ENCODE assay signal across 23 cellular contexts in genomic region chr7:30113144-30113543, GRCh38. TPM values are rescaled to one million over a fixed set of nuclear protein-coding genes. Genes with fewer than 3 reads are reported as not detected.
DNase-seq lines count a peak whose midpoint lies in the region; ATAC-seq, FAIRE-seq and TF ChIP-seq lines count a peak whose summit lies in the region.
"Had no signal": no experiment of that assay in that cellular context is flagged by ENCODE, and none has a peak within 500 bp of the region (broad histone marks: within the 10 kb centered on the region; RNA-seq: fewer than 3 reads in every experiment).

No MANE protein-coding gene starts in this region.

- TF ChIP-seq RAD21 in HepG2 (CRISPR knock-in tag; IDR thresholded peaks at IDR 0.05) = no peak
- TF ChIP-seq RAD21 in K562 (CRISPR knock-in tag; conservative IDR thresholded peaks at IDR 0.05 in 1 of 2, IDR thresholded peaks at IDR 0.05 in 1 of 2) = no peak

- H3K9me1 ChIP-seq in K562 (ENCODE audit: control insufficient read depth, insufficient read depth, low read length) = no peaks in the 10 kb centered on the region

- CTCF ChIA-PET in HepG2 (lab: Yijun Ruan, JAX; ENCODE audit: low intra/inter-chr PET ratio, low total read pairs) = no interaction called here
- CTCF ChIA-PET in K562 (lab: Yijun Ruan, JAX; ENCODE audit: low intra/inter-chr PET ratio) = no interaction called here

- H3K4me3 ChIP-seq in HepG2 (replicated peaks in 1 of 3; ENCODE audit: insufficient read depth in 1 of 3, low read depth in 2 of 3, low read length in 3 of 3) (no peak overlapping the region), right lobe of liver (no peak overlapping the region), K562 (no peak overlapping the region)
- H3K4me3 ChIP-seq: A549; BLaER1 treated with 17β-estradiol and CSF1 and Interleukin-3, amounts not matched to agents 10 nM and 100 nM; GM12878 had no signal

- intact Hi-C loops in HepG2 (cut with micrococcal nuclease; ENCODE audit: unreplicated experiment) = no loop called here
- intact Hi-C loops in right lobe of liver (cut with DNase I) = no loop called here
- intact Hi-C loops in K562 (cut with micrococcal nuclease) = no loop called here

- DNase-seq in HepG2 (ENCODE audit: low spot score) (no peak), right lobe of liver (no peak), K562 (ENCODE audit: extremely low read depth in 1 of 4, low spot score in 3 of 4) (no peak), NCI-H345 treated with DMSO at 0.1 percent for 48 hours (lab: John Stamatoyannopoulos, UW; ENCODE audit: unreplicated experiment) (no peak)
- DNase-seq: AML-193; Caco-2; Calu3; CD4-positive, alpha-beta T cell; CD8-positive, alpha-beta T cell; DMS53; DMS79; DND-41; EL; GDM1 had no signal

- H2AFZ ChIP-seq in HepG2 (ENCODE audit: low read length) = no peak overlapping the region
- H2AFZ ChIP-seq in K562 (ENCODE audit: low read depth, low read length) = no peak overlapping the region

- H3K27ac ChIP-seq in HepG2 (ENCODE audit: extremely low read length, insufficient read depth, low read length) = no peak overlapping the region
- no peak overlapping the region for H3K27ac ChIP-seq in right lobe of liver
- no peak overlapping the region for H3K27ac ChIP-seq in K562 (ENCODE audit: extremely low read depth, low read depth, low read length)
- H3K27ac ChIP-seq: 22Rv1; A549; BLaER1 treated with 17β-estradiol and CSF1 and Interleukin-3, amounts not matched to agents 10 nM and 100 nM; C4-2B had no signal

- TF ChIP-seq CTCF in HepG2 (CRISPR knock-in tag; IDR thresholded peaks at IDR 0.05) (no peak), right lobe of liver (IDR thresholded peaks at IDR 0.05) (no peak), K562 (IDR thresholded peaks at IDR 0.05 in 2 of 3, conservative IDR thresholded peaks at IDR 0.05 in 1 of 3; ENCODE audit: insufficient read depth in 2 of 3, low read depth in 1 of 3, low read length in 3 of 3) (no peak)

- no peak for TF ChIP-seq POLR2A in HepG2 (IDR thresholded peaks at IDR 0.05; ENCODE audit: insufficient read depth in 1 of 2, low read depth in 2 of 2, low read length in 2 of 2)
- TF ChIP-seq POLR2A in right lobe of liver (IDR thresholded peaks at IDR 0.05) = no peak
- no peak for TF ChIP-seq POLR2A in K562 (conservative IDR thresholded peaks at IDR 0.05)

- peaks cover 9% of the 10 kb centered on the region for H3K9me3 ChIP-seq in HepG2 (ENCODE audit: low read length)
- peaks cover 0 to 12% (median 0%) of the 10 kb centered on the region in 4 donors for H3K9me3 ChIP-seq in right lobe of liver
- H3K9me3 ChIP-seq in K562 (replicated peaks; ENCODE audit: control insufficient read depth, insufficient read depth, low read depth, low read length) = peaks cover 11% of the 10 kb centered on the region

- no peak for ATAC-seq in HepG2
- no peak for ATAC-seq in right lobe of liver
- ATAC-seq in K562 = no peak
- ATAC-seq in HG03342 (IDR thresholded peaks at IDR 0.05; ENCODE audit: unreplicated experiment) = no peak
- ATAC-seq: A549; CD8-positive, alpha-beta T cell; GM12878 had no signal

- TF ChIP-seq EP300 in HepG2 (IDR thresholded peaks at IDR 0.05; ENCODE audit: low read depth in 2 of 2, low read length in 2 of 2) = no peak
- TF ChIP-seq EP300 in HepG2 (CRISPR knock-in tag; IDR thresholded peaks at IDR 0.05; ENCODE audit: borderline replicate concordance) = no peak
- TF ChIP-seq EP300 in K562 (IDR thresholded peaks at IDR 0.05; ENCODE audit: low read length) = no peak

- H3K9ac ChIP-seq in HepG2 (ENCODE audit: insufficient read depth, low read depth, low read length) (no peak overlapping the region), K562 (ENCODE audit: insufficient read depth in 1 of 2, low read depth in 2 of 2, low read length in 2 of 2) (no peak overlapping the region)
- H3K9ac ChIP-seq: BLaER1 treated with 17β-estradiol and CSF1 and Interleukin-3, amounts not matched to agents 10 nM and 100 nM had no signal

- H3K36me3 ChIP-seq in HepG2 (replicated peaks in 1 of 2; ENCODE audit: control insufficient read depth in 1 of 2, insufficient read depth in 2 of 2, low read length in 2 of 2) (no peaks in the 10 kb centered on the region), right lobe of liver (no peaks in the 10 kb centered on the region), K562 (ENCODE audit: control insufficient read depth, insufficient read depth, low read length) (no peaks in the 10 kb centered on the region; the same call in 2 of the 3 replicates)

- no peaks in the 10 kb centered on the region for H3K27me3 ChIP-seq in HepG2 (ENCODE audit: control insufficient read depth in 1 of 2, insufficient read depth in 2 of 2, low read length in 2 of 2)
- H3K27me3 ChIP-seq in right lobe of liver = no peaks in the 10 kb centered on the region
- no peaks in the 10 kb centered on the region for H3K27me3 ChIP-seq in K562 (ENCODE audit: control insufficient read depth in 2 of 2, insufficient read depth in 2 of 2, low read length in 2 of 2)
- H3K27me3 ChIP-seq: BLaER1 treated with 17β-estradiol and CSF1 and Interleukin-3, amounts not matched to agents 10 nM and 100 nM had no signal

- no peak for FAIRE-seq in HepG2 (lab: Jason Lieb, UNC)
- FAIRE-seq in K562 (lab: Jason Lieb, UNC) = no peak
- FAIRE-seq: A549, D721Med, GM12878, GM12892, GM18507 had no signal

- POLR2A ChIA-PET in HepG2 (lab: Yijun Ruan, JAX) (no interaction called here), K562 (lab: Yijun Ruan, JAX) (no interaction called here)

- H4K20me1 ChIP-seq in HepG2 (ENCODE audit: insufficient read depth, low read length) = no peaks in the 10 kb centered on the region
- H4K20me1 ChIP-seq in K562 (replicated peaks; ENCODE audit: control insufficient read depth, insufficient read depth, low read length) = no peaks in the 10 kb centered on the region
- H4K20me1 ChIP-seq: BLaER1 treated with 17β-estradiol and CSF1 and Interleukin-3, amounts not matched to agents 10 nM and 100 nM had no signal

- H3K4me2 ChIP-seq in HepG2 (ENCODE audit: low read depth, low read length) = no peak overlapping the region
- no peak overlapping the region for H3K4me2 ChIP-seq in K562 (ENCODE audit: insufficient read depth, low read length)
- H3K4me2 ChIP-seq: A549; BLaER1 treated with 17β-estradiol and CSF1 and Interleukin-3, amounts not matched to agents 10 nM and 100 nM had no signal

- in situ Hi-C loops in HepG2 (cut with HindIII; ENCODE audit: extremely low pct_ligation_motif_present, low pct_unique_long_range_greater_than_20kb) (no loop called here), K562 (cut with MboI) (no loop called here)

- H3K4me1 ChIP-seq in HepG2 (ENCODE audit: insufficient read depth, low read length) = no peaks in the 10 kb centered on the region
- no peaks in the 10 kb centered on the region for H3K4me1 ChIP-seq in right lobe of liver
- H3K4me1 ChIP-seq in K562 (replicated peaks in 1 of 2; ENCODE audit: control insufficient read depth in 2 of 2, insufficient read depth in 2 of 2, low read length in 2 of 2) = no peaks in the 10 kb centered on the region
- H3K4me1 ChIP-seq: A549, Caco-2 had no signal

- BruUV-seq in HepG2 (replicated peaks; lab: Mats Ljungman, UMichigan) = no TSS peak
- BruUV-seq in K562 (replicated peaks; lab: Mats Ljungman, UMichigan) = no TSS peak

- H3K79me2 ChIP-seq in HepG2 (ENCODE audit: insufficient read depth, low read length) (no peaks in the 10 kb centered on the region), K562 (ENCODE audit: control insufficient read depth, insufficient read depth, low read length) (no peaks in the 10 kb centered on the region; the same call in 2 of the 3 replicates)

RNA-seq across cellular contexts. Expression of gene MTURN, which starts 21.6 kb away (rescaled TPM):
- total RNA-seq in HepG2 (2016; rRNA removed; fragmentation: Illumina TruSeq; extraction: Trizol) (5.7 and 8.2 TPM in 2 replicates), right lobe of liver (1 to 10 TPM; 2.2 to 5.2 (median 2.9) TPM), K562 (2014; rRNA removed) (8.8 and 10.0 TPM in 2 replicates), K562 (2014; rRNA removed; fragmentation: Illumina TruSeq; extraction: Trizol) (6.4 and 7.8 TPM in 2 replicates), K562 (2015; rRNA removed; fragmentation: Illumina TruSeq; extraction: Trizol) (1.4 and 1.6 TPM in 2 replicates), K562 (2021) (5.0 and 7.7 TPM in 2 replicates)
- total RNA-seq in HepG2 (2016; cell fraction: cytosol; rRNA removed; fragmentation: Illumina TruSeq; extraction: Trizol; ENCODE audit: low read depth) = 15.1 and 17.4 TPM in 2 replicates
- 5.7 and 6.1 TPM in 2 replicates for total RNA-seq in HepG2 (2016; cell fraction: insoluble cytoplasmic fraction; rRNA removed; fragmentation: Illumina TruSeq; extraction: Trizol)
- 16.1 and 17.3 TPM in 2 replicates for total RNA-seq in HepG2 (2016; cell fraction: membrane; rRNA removed; fragmentation: Illumina TruSeq; extraction: Trizol)
- total RNA-seq in HepG2 (2016; cell fraction: nucleus; rRNA removed; fragmentation: Illumina TruSeq; extraction: Trizol) = 5.2 and 6.6 TPM in 2 replicates
- polyA plus RNA-seq in HepG2 (2011; rRNA removed) (7.2 and 7.9 TPM in 2 replicates), K562 (2011; rRNA removed) (9.2 and 14.8 TPM in 2 replicates), K562 (2014; fragmentation: Illumina TruSeq; extraction: Trizol) (5.3 TPM in 2 replicates), K562 (2014; fragmentation: Nextera tagmentation; extraction: Ambion mirVana) (1 to 10 TPM in 1 of 2 experiments, under 1 TPM in 1; 0.94 to 1.0 TPM), K562 (2014; rRNA removed) (6.5 and 8.0 TPM in 2 replicates)
- polyA plus RNA-seq in HepG2 (2011; cell fraction: cytosol; rRNA removed) = 4.0 and 5.1 TPM in 2 replicates
- 8.4 and 11.0 TPM in 2 replicates for polyA plus RNA-seq in HepG2 (2011; cell fraction: nucleus; rRNA removed)
- polyA plus RNA-seq in HepG2 (2012) = 4.8 and 6.5 TPM in 2 replicates
- 19.8 and 22.7 TPM in 2 replicates for polyA plus RNA-seq in HepG2 (2016; cell fraction: cytosol; fragmentation: Illumina TruSeq; extraction: Trizol; ENCODE audit: low read depth)
- polyA plus RNA-seq in HepG2 (2016; cell fraction: insoluble cytoplasmic fraction; fragmentation: Illumina TruSeq; extraction: Trizol; ENCODE audit: low read depth) = 6.6 TPM in 2 replicates
- polyA plus RNA-seq in HepG2 (2016; cell fraction: membrane; fragmentation: Illumina TruSeq; extraction: Trizol; ENCODE audit: low read depth) = 16.0 and 17.6 TPM in 2 replicates
- polyA plus RNA-seq in HepG2 (2016; cell fraction: nucleus; fragmentation: Illumina TruSeq; extraction: Trizol; ENCODE audit: insufficient read depth, low read depth) = 7.4 and 7.9 TPM in 2 replicates
- 4.1 TPM in 2 replicates for polyA minus RNA-seq in HepG2 (2011; rRNA and poly(A)+ RNA removed; ENCODE audit: low replicate concordance)
- polyA minus RNA-seq in HepG2 (2011; cell fraction: cytosol; rRNA and poly(A)+ RNA removed) = 1.8 and 4.4 TPM in 2 replicates
- polyA minus RNA-seq in HepG2 (2011; cell fraction: nucleus; rRNA and poly(A)+ RNA removed) = 12.1 and 12.6 TPM in 2 replicates
- total RNA-seq in K562 (2011; cell fraction: chromatin; rRNA removed; ENCODE audit: low replicate concordance) = 10.7 and 25.4 TPM in 2 replicates
- 8.7 and 10.9 TPM in 2 replicates for total RNA-seq in K562 (2011; cell fraction: nucleolus; rRNA removed)
- total RNA-seq in K562 (2011; cell fraction: nucleoplasm; rRNA removed) = 20.8 and 31.9 TPM in 2 replicates
- 5.6 and 7.0 TPM in 2 replicates for polyA plus RNA-seq in K562 (2011; cell fraction: cytosol; rRNA removed)
- 23.8 and 26.1 TPM in 2 replicates for polyA plus RNA-seq in K562 (2011; cell fraction: nucleus; rRNA removed)
- 3.4 and 5.4 TPM in 2 replicates for polyA plus RNA-seq in K562 (2012)
- 9.0 and 14.6 TPM in 2 replicates for polyA minus RNA-seq in K562 (2011; rRNA and poly(A)+ RNA removed)
- polyA minus RNA-seq in K562 (2011; cell fraction: cytosol; rRNA and poly(A)+ RNA removed) = 1.7 and 6.6 TPM in 2 replicates
- polyA minus RNA-seq in K562 (2011; cell fraction: nucleus; rRNA and poly(A)+ RNA removed) = 7.0 and 9.3 TPM in 2 replicates

Comparison
In these comparisons a context has a peak if more than half of its experiments do, and no peak if none do; other contexts are left out.
1. Of the 241 proteins assayed by ChIP-seq in both HepG2 and K562: peak only in HepG2: none; only in K562: none; in both: ZFP1; in neither: 240.